18 cellular contexts compared by ENCODE assay signal in the genomic region with DNA sequence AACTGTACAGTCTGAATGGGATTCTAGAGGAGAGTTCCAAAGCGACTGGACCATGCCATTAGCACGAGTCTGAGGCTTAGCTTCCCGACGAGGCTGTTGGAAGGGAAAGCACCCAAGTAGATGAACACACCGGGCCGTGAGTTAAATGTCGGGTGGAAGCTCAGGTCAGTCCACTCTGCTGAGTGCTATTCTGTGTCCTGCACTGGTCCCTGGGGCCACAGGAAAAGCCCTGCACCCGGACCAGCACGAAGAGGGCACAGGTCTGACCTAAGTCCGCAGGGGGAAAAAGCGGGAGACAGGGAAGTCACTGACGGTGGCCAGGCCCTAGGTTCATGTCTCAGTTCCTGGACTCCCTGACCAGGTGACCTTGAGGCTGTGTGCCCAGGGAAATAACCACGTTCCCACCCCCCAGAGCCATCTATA. TPM values are rescaled to one million over a fixed set of nuclear protein-coding genes. Genes with fewer than 3 reads are reported as not detected.
DNase-seq lines count a peak whose midpoint lies in the region; ATAC-seq and TF ChIP-seq lines count a peak whose summit lies in the region.
"Had no signal": no experiment of that assay in that cellular context is flagged by ENCODE, and none has a peak within 500 bp of the region (broad histone marks: within the 10 kb centered on the region; RNA-seq: fewer than 3 reads in every experiment).

No MANE protein-coding gene starts in this region.

- H3K27me3 ChIP-seq in H9 (ENCODE audit: insufficient read depth, low read length) (no peaks in the 10 kb centered on the region; the same call in 1 of the 2 replicates), colonic mucosa (no peaks in the 10 kb centered on the region), neural progenitor cell (peaks cover 16% of the 10 kb centered on the region), testis (no peaks in the 10 kb centered on the region), SJCRH30 (peaks cover 46% of the 10 kb centered on the region)

- H2BK12ac ChIP-seq in H9 (ENCODE audit: insufficient read length, low read depth, low read length): no peak overlapping the region

- no peak overlapping the region for H2BK20ac ChIP-seq in H9 (ENCODE audit: low read depth, low read length, poor library complexity, severe bottlenecking)

- H3K4me3 ChIP-seq in colonic mucosa: no peak overlapping the region
- H3K4me3 ChIP-seq in neural progenitor cell: no peak overlapping the region
- H3K4me3 ChIP-seq in testis: no peak overlapping the region
- no peak overlapping the region for H3K4me3 ChIP-seq in SJCRH30

- H3K4me2 ChIP-seq in H9 (ENCODE audit: insufficient read depth, insufficient read length, low read length) (no peak overlapping the region), neural progenitor cell (no peak overlapping the region)

- H2BK15ac ChIP-seq in H9 (ENCODE audit: low read depth, low read length): no peak overlapping the region

- peaks cover under 1 to 7% of the 10 kb centered on the region in 2 experiments; a peak in 3 of 5 replicates for H3K9me3 Mint-ChIP-seq in H9
- peaks cover 5% of the 10 kb centered on the region for H3K9me3 Mint-ChIP-seq in neural progenitor cell

- H3T11ph ChIP-seq in H9 (ENCODE audit: low read length): no peak overlapping the region

- peaks cover 19 to 22% of the 10 kb centered on the region in 2 experiments for H3K4me1 Mint-ChIP-seq in H9
- peaks cover 19% of the 10 kb centered on the region for H3K4me1 Mint-ChIP-seq in neural progenitor cell
- H3K4me1 Mint-ChIP-seq: CD14-positive monocyte had no signal

- no peaks in the 10 kb centered on the region for H3K23me2 ChIP-seq in H9 (ENCODE audit: insufficient read length, low read depth, low read length, poor library complexity, severe bottlenecking)

- no peak overlapping the region for H3K14ac ChIP-seq in H9 (ENCODE audit: insufficient read depth, low read length)

- TF ChIP-seq POLR2A in testis (IDR thresholded peaks at IDR 0.05): no peak

- no peak overlapping the region for H3K56ac ChIP-seq in H9 (ENCODE audit: insufficient read length, low read depth, low read length)

- H3K18ac ChIP-seq in H9 (ENCODE audit: insufficient read length, low read depth, low read length): no peak overlapping the region

- H3K27me3 Mint-ChIP-seq in H9 (ENCODE audit: low read depth) (peaks cover 49% of the 10 kb centered on the region), neural progenitor cell (ENCODE audit: insufficient read depth, low read depth) (peaks cover 6% of the 10 kb centered on the region)

- no peak for ATAC-seq in GM21390 (IDR thresholded peaks at IDR 0.05; ENCODE audit: unreplicated experiment)

- H3K4ac ChIP-seq in H9 (ENCODE audit: low read depth, low read length): no peak overlapping the region

- no peak overlapping the region for H3K27ac Mint-ChIP-seq in H9
- H3K27ac Mint-ChIP-seq in neural progenitor cell: peak overlapping the region; percentile 16
- H3K27ac Mint-ChIP-seq: CD14-positive monocyte had no signal

- H3K4me3 Mint-ChIP-seq in H9: no peak overlapping the region
- no peak overlapping the region for H3K4me3 Mint-ChIP-seq in neural progenitor cell
- H3K4me3 Mint-ChIP-seq: CD14-positive monocyte had no signal

- H4K8ac ChIP-seq in H9 (replicated peaks; ENCODE audit: insufficient read length, low read depth, low read length): no peak overlapping the region

- no peaks in the 10 kb centered on the region for H3F3A ChIP-seq in neural progenitor cell (ENCODE audit: low read depth)

- no peak overlapping the region for H2BK120ac ChIP-seq in H9 (ENCODE audit: low read depth, low read length, poor library complexity, severe bottlenecking)

- intact Hi-C loops in colonic mucosa (cut with DNase I): no loop called here
- intact Hi-C loops in testis (cut with DNase I; ENCODE audit: low total_unique reads): no loop called here

- H2AFZ ChIP-seq in H9 (ENCODE audit: low read length) (no peak overlapping the region), neural progenitor cell (replicated peaks) (no peak overlapping the region)

- H2AK5ac ChIP-seq in H9 (ENCODE audit: insufficient read length, low read length): no peak overlapping the region

- no peak overlapping the region for H4K5ac ChIP-seq in H9 (ENCODE audit: insufficient read length, low read depth, low read length)

- H3K36me3 ChIP-seq in colonic mucosa (no peaks in the 10 kb centered on the region), neural progenitor cell (no peaks in the 10 kb centered on the region), testis (ENCODE audit: low read depth, missing control alignments) (no peaks in the 10 kb centered on the region), SJCRH30 (no peaks in the 10 kb centered on the region)

- H3K23ac ChIP-seq in H9 (ENCODE audit: insufficient read length, low read depth, low read length): no peak overlapping the region

- H3K79me2 ChIP-seq in H9 (ENCODE audit: insufficient read depth, low read length): no peaks in the 10 kb centered on the region
- no peaks in the 10 kb centered on the region for H3K79me2 ChIP-seq in neural progenitor cell (ENCODE audit: low read depth)

- no peaks in the 10 kb centered on the region for H3K79me1 ChIP-seq in H9 (ENCODE audit: insufficient read depth, low read depth, low read length, poor library complexity, severe bottlenecking)

- no peak overlapping the region for H3K27ac ChIP-seq in H9 (ENCODE audit: insufficient read length, low read depth, low read length)
- no peak overlapping the region for H3K27ac ChIP-seq in colonic mucosa
- H3K27ac ChIP-seq in neural progenitor cell: no peak overlapping the region
- H3K27ac ChIP-seq in testis: no peak overlapping the region
- no peak overlapping the region for H3K27ac ChIP-seq in SJCRH30

- H4K91ac ChIP-seq in H9 (ENCODE audit: insufficient read length, low read depth, low read length): no peak overlapping the region

- DNase-seq in H9 (peak; percentile 24), colonic mucosa (peak; percentile 10), neural progenitor cell (ENCODE audit: low spot score) (no peak), testis (peak; percentile 13), SJCRH30 (no peak), DMS 273 treated with DMSO at 0.1 percent for 48 hours (lab: John Stamatoyannopoulos, UW) (no peak)
- DNase-seq: AML-193, DMS153, IMR-90, Karpas-422, MM.1S, NCI-H1105, NCI-H1694, NCI-H2227 treated with DMSO at 0.1 percent for 48 hours, SHP77 had no signal

- H3K9ac ChIP-seq in H9 (ENCODE audit: extremely low read depth, insufficient read length, low read length): no peak overlapping the region
- H3K9ac ChIP-seq in colonic mucosa (ENCODE audit: low read depth in 2 of 2, low read length in 2 of 2): no peak overlapping the region
- no peak overlapping the region for H3K9ac ChIP-seq in neural progenitor cell

- H3K36me3 Mint-ChIP-seq in H9 (ENCODE audit: insufficient read depth in 1 of 3, low read depth in 3 of 3) (peaks cover 0 to 7% (median 0%) of the 10 kb centered on the region in 3 experiments; a peak in 3 of 7 replicates), neural progenitor cell (no peaks in the 10 kb centered on the region)
- H3K36me3 Mint-ChIP-seq: CD14-positive monocyte had no signal

- H4K20me1 ChIP-seq in H9 (ENCODE audit: control insufficient read depth, insufficient read depth, insufficient read length): no peaks in the 10 kb centered on the region
- H4K20me1 ChIP-seq in neural progenitor cell (ENCODE audit: low read depth): no peaks in the 10 kb centered on the region

- TF ChIP-seq CTCF in H9 (conservative IDR thresholded peaks at IDR 0.05) (no peak), colonic mucosa (IDR thresholded peaks at IDR 0.05) (no peak), neural progenitor cell (IDR thresholded peaks at IDR 0.05) (no peak), testis (IDR thresholded peaks at IDR 0.05) (no peak)

- WGBS in H9 (ENCODE audit: extremely low coverage, insufficient read length, low lambda C conversion rate): no CpG with 5 or more reads among the region's 13 CpGs
- 62 to 71% methylated on average over 10 to 13 of the region's 13 CpGs for WGBS in testis, 2 donors

- no peaks in the 10 kb centered on the region; the same call in 1 of the 2 replicates for H3K4me1 ChIP-seq in H9 (ENCODE audit: insufficient read depth, low read length)
- no peaks in the 10 kb centered on the region for H3K4me1 ChIP-seq in colonic mucosa
- H3K4me1 ChIP-seq in neural progenitor cell: peaks cover 5% of the 10 kb centered on the region
- H3K4me1 ChIP-seq in testis: peaks cover 9% of the 10 kb centered on the region
- no peaks in the 10 kb centered on the region for H3K4me1 ChIP-seq in SJCRH30

- no peak overlapping the region for H2BK5ac ChIP-seq in H9 (ENCODE audit: insufficient read length, low read length)

- no peaks in the 10 kb centered on the region for H3K9me3 ChIP-seq in H9 (ENCODE audit: control insufficient read depth, low read depth, low read length)
- H3K9me3 ChIP-seq in colonic mucosa: no peaks in the 10 kb centered on the region
- no peaks in the 10 kb centered on the region for H3K9me3 ChIP-seq in neural progenitor cell (ENCODE audit: low read depth)
- H3K9me3 ChIP-seq in testis: no peaks in the 10 kb centered on the region
- no peaks in the 10 kb centered on the region for H3K9me3 ChIP-seq in SJCRH30 (replicated peaks)

RNA-seq across cellular contexts. Expression of a gene that starts 44.1 kb away (rescaled TPM):
- 10.2 and 12.4 TPM in 2 replicates for total RNA-seq in H9 (2021)
- total RNA-seq in colonic mucosa: 1 to 10 TPM in 1 of 2 donors, not detected in 1; 6.9 TPM
- 0.30 and 1.6 TPM in 2 replicates for total RNA-seq in neural progenitor cell (ENCODE audit: low replicate concordance)
- total RNA-seq in testis: 10 to 100 TPM; 13.6 to 15.3 TPM
- polyA plus RNA-seq in testis (ENCODE audit: insufficient read depth, low read depth, low replicate concordance): 14.4 TPM
- 0.96 and 1.0 TPM in 2 replicates for total RNA-seq in SJCRH30 (2014; rRNA removed; shearing (Covaris generic))
- total RNA-seq: IMR-90, OCI-LY7 had no signal
- polyA plus RNA-seq: CD14-positive monocyte had no signal

Comparison
In these comparisons a context has a peak if more than half of its experiments do, and no peak if none do; other contexts are left out.
1. DNase-seq: peak in H9 (single experiment), colonic mucosa (single experiment) and testis (single experiment); none in neural progenitor cell (single experiment), SJCRH30 (0 of 2) and DMS 273 treated with DMSO at 0.1 percent for 48 hours (single experiment).